In genomic region chr1:110070968-110071307, GRCh38 we compare ENCODE assay signal across 2 cellular contexts.
TF ChIP-seq lines count a peak whose summit lies in the region.

No MANE protein-coding gene starts in this region.

TF ChIP-seq in IMR-90, 13 proteins besides CTCF, POLR2A, EP300 and RAD21:
- TF ChIP-seq USF2 (IDR thresholded peaks at IDR 0.05; ENCODE audit: low read depth, low read length), result no peak
- no peak for TF ChIP-seq MXI1 (IDR thresholded peaks at IDR 0.05; ENCODE audit: borderline replicate concordance, low read depth, low read length)
- TF ChIP-seq NFE2L2 (IDR thresholded peaks at IDR 0.05; ENCODE audit: low read depth, low read length), result no peak
- TF ChIP-seq BHLHE40 (IDR thresholded peaks at IDR 0.05; ENCODE audit: low read depth, low read length), result no peak
- TF ChIP-seq MAFK (IDR thresholded peaks at IDR 0.05; ENCODE audit: low read depth, low read length), result peak; percentile 54; the same call in 1 of the 2 replicates
TF ChIP-seq in IMR-90: peak in this region for 1.

TF ChIP-seq in endothelial cell of umbilical vein, 7 proteins besides CTCF, POLR2A, EP300 and RAD21:
- no peak for TF ChIP-seq GATA2 (IDR thresholded peaks at IDR 0.05; ENCODE audit: insufficient read depth, insufficient read length, low read depth, low read length)
- TF ChIP-seq JUN (IDR thresholded peaks at IDR 0.05; ENCODE audit: borderline replicate concordance, insufficient read depth, insufficient read length, low read depth), result no peak
- no peak for TF ChIP-seq POLR2AphosphoS5 (IDR thresholded peaks at IDR 0.05; ENCODE audit: insufficient read depth, low read depth, low read length)
- TF ChIP-seq MYC (IDR thresholded peaks at IDR 0.05; ENCODE audit: low read depth, low read length), result no peak
- no peak for TF ChIP-seq FOS (IDR thresholded peaks at IDR 0.05; ENCODE audit: borderline replicate concordance, insufficient read depth, low read length)
- no peak for TF ChIP-seq EZH2 (IDR thresholded peaks at IDR 0.05; ENCODE audit: borderline replicate concordance, low read depth, low read length, severe bottlenecking)
- TF ChIP-seq MAX (IDR thresholded peaks at IDR 0.05; ENCODE audit: insufficient read depth, insufficient read length), result no peak
